ENCODE assay signal across 8 cellular contexts in the genomic region with DNA sequence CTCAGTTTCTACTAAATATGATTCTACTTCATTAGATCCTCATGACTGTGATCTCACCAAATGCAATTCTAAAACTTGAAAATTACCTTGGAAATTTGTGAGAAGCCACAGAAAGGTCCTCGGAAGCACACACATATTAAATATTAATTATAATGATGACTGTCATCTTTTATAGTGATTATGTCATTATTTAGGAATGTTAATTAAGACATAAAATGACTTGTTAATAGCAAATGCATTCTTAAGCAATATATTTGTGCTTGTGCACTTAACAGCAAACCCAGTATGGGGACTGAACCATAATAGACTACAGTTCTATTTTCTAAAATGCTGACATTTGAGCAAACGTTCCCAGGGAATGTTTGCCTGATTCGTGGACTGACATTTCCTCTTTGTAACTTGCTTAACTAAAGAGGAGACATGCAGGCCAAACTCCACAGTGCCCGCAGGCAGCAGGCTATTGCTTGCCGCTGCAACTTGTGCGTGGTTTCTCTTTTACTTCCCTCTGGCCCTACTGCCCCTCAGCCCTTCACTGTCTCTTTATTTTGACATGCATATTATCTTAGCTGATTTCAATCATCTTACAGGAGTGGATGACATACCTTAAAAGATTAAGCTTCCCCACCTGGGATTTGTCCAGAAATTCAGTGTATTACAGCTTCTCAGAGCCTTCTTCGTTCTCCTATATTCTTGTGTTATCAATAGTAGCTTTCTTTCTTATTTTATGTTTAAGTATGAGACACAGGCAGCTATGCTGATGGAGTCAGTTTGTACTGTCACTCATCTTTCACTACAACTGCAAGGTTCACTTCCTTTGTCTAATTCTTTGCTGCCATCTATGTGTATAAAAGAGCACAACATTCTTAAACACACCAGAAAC.
DNase-seq lines count a peak whose midpoint lies in the region; ATAC-seq, FAIRE-seq and TF ChIP-seq lines count a peak whose summit lies in the region.

No MANE protein-coding gene starts in this region.

- peak; percentile 88 for FAIRE-seq in GM12892 (lab: Jason Lieb, UNC)

- DNase-seq in AG20443 (ENCODE audit: low spot score) (peak; percentile 41), GM12892 (ENCODE audit: insufficient read length) (no peak), NCI-H2227 treated with DMSO at 0.1 percent for 48 hours (lab: John Stamatoyannopoulos, UW) (peak; percentile 73), astrocyte of the cerebellum (ENCODE audit: low read depth) (peak; percentile 36), hepatocyte (ENCODE audit: low spot score) (peak; percentile 48), suprapubic skin (ENCODE audit: low spot score in 2 of 2) (no peak), activated gamma-delta T cell treated with Interleukin-2 at 50 U/mL for 16 hours (no peak)

- 66% methylated on average over 7 of the region's 7 CpGs for WGBS in hepatocyte (ENCODE audit: low lambda C conversion rate, missing lambda C conversion rate)
- WGBS in suprapubic skin, result 59% methylated on average over 7 of the region's 7 CpGs

- no peak for ATAC-seq in GM21717 (IDR thresholded peaks at IDR 0.05; ENCODE audit: unreplicated experiment)

- in situ Hi-C loops in astrocyte of the cerebellum (cut with HindIII; ENCODE audit: low sequenced_read_pairs), result loop anchor here (5.0 to 10.0 kb wide), 2 partner anchors 502 to 531 kb away; no protein-coding TSS in a partner anchor

- TF ChIP-seq EP300 in suprapubic skin (IDR thresholded peaks at IDR 0.05), result no peak

- TF ChIP-seq POLR2A in GM12892 (IDR thresholded peaks at IDR 0.05; ENCODE audit: low read depth, low read length) (no peak), suprapubic skin (IDR thresholded peaks at IDR 0.05) (no peak)

- TF ChIP-seq CTCF in astrocyte of the cerebellum (IDR thresholded peaks at IDR 0.05; ENCODE audit: low read depth, low read length, missing control alignments) (peak; percentile 48), hepatocyte (IDR thresholded peaks at IDR 0.05; ENCODE audit: poor library complexity) (peak; percentile 74), suprapubic skin (IDR thresholded peaks at IDR 0.05) (peak; percentile 31 to 36)

- H3K4me2 ChIP-seq in hepatocyte, result no peak overlapping the region

- H3K36me3 ChIP-seq in hepatocyte (replicated peaks; ENCODE audit: insufficient read depth, low read depth) (no peaks in the 10 kb centered on the region), suprapubic skin (no peaks in the 10 kb centered on the region)

- no peak overlapping the region for H3K4me3 ChIP-seq in astrocyte of the cerebellum (ENCODE audit: low read depth, low read length)
- H3K4me3 ChIP-seq in hepatocyte, result no peak overlapping the region
- peak overlapping the region; percentile 6 for H3K4me3 ChIP-seq in suprapubic skin

- H3K4me1 ChIP-seq in hepatocyte (ENCODE audit: insufficient read depth) (no peaks in the 10 kb centered on the region), suprapubic skin (peaks cover 4% of the 10 kb centered on the region)

- H4K20me1 ChIP-seq in hepatocyte (ENCODE audit: insufficient read depth, poor library complexity, severe bottlenecking), result no peaks in the 10 kb centered on the region

- no peaks in the 10 kb centered on the region for H3K9me3 ChIP-seq in hepatocyte (ENCODE audit: low read depth)
- H3K9me3 ChIP-seq in suprapubic skin, result no peaks in the 10 kb centered on the region

- no peaks in the 10 kb centered on the region for H3K79me2 ChIP-seq in hepatocyte

- H3K9me2 ChIP-seq in hepatocyte (replicated peaks; ENCODE audit: insufficient read depth), result no peaks in the 10 kb centered on the region

- H2AFZ ChIP-seq in hepatocyte, result no peak overlapping the region

- no peak overlapping the region for H3K27ac ChIP-seq in hepatocyte
- peak overlapping the region; percentile 19 for H3K27ac ChIP-seq in suprapubic skin

- H3K27me3 ChIP-seq in hepatocyte (no peaks in the 10 kb centered on the region), suprapubic skin (no peaks in the 10 kb centered on the region)

Comparison
In these comparisons a context has a peak if more than half of its experiments do, and no peak if none do; other contexts are left out.
1. DNase-seq: peak in AG20443 (single experiment), NCI-H2227 treated with DMSO at 0.1 percent for 48 hours (single experiment), astrocyte of the cerebellum (single experiment) and hepatocyte (single experiment); none in GM12892 (single experiment), suprapubic skin (0 of 2) and activated gamma-delta T cell treated with Interleukin-2 at 50 U/mL for 16 hours (single experiment).
2. Peak in every context shown above with its lines, with median percentiles within 50 percentile points of each other: CTCF ChIP-seq.